8 cellular contexts compared by ENCODE assay signal in the genomic region with DNA sequence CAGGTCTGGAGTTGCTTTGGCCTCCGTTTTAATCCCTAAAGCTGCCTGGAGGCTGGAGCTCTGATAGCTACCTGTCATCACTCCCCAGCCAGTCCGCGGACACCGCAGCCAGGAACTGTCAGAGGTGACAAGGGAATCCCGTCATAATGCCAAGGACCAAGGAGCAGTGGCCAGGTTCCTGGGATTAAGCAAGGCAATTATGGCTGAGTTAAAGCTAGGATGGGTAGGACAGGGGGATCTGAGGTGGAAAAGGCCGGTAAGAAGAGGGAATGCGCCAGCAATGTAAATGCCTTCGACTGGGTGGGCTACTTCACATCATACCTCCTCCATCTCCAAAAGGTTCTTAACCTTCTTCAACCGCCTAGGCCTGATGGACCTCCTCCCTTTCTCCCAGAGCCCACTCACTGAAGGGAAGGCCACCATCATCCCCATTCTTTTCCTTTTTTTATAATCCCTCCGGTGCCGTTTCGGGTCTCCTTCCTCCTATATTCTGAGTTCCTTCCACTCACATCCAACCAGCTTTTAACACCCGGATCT. TPM values are rescaled to one million over a fixed set of nuclear protein-coding genes. Genes with fewer than 3 reads are reported as not detected.
DNase-seq lines count a peak whose midpoint lies in the region; ATAC-seq and TF ChIP-seq lines count a peak whose summit lies in the region.

No MANE protein-coding gene starts in this region.

- H3F3A ChIP-seq in SK-N-SH (replicated peaks; ENCODE audit: insufficient read depth) = peaks cover 21% of the 10 kb centered on the region

- peaks cover 45% of the 10 kb centered on the region for H3K4me1 Mint-ChIP-seq in dendritic cell treated with granulocyte-macrophage colony-stimulating factor and Interleukin-4, amounts not matched to agents 40 ng/mL and 50 ng/mL, for 4 days (ENCODE audit: low read depth)

- no peak for TF ChIP-seq CTCF in SK-N-SH (IDR thresholded peaks at IDR 0.05)

- intact Hi-C loops in dendritic cell treated with granulocyte-macrophage colony-stimulating factor and Interleukin-4, amounts not matched to agents 40 ng/mL and 50 ng/mL, for 4 days (cut with micrococcal nuclease) = loop anchor here (1.0 to 2.0 kb wide), 2 partner anchors 14 to 21 kb away; a partner anchor contains a TSS

- no peaks in the 10 kb centered on the region for H4K20me1 ChIP-seq in SK-N-SH (ENCODE audit: insufficient read depth)

- peak overlapping the region; percentile 92 for H3K4me2 ChIP-seq in SK-N-SH

- H3K4me1 ChIP-seq in SK-N-SH (ENCODE audit: control insufficient read depth in 1 of 2, insufficient read depth in 2 of 2, low read depth in 1 of 2, low read length in 1 of 2) (peaks cover 13 to 14% of the 10 kb centered on the region in 2 experiments; a peak in 3 of 4 replicates), SJCRH30 (peaks cover 5% of the 10 kb centered on the region; the same call in 1 of the 2 replicates)

- peak overlapping the region; percentile 92 for H3K4me3 Mint-ChIP-seq in dendritic cell treated with granulocyte-macrophage colony-stimulating factor and Interleukin-4, amounts not matched to agents 40 ng/mL and 50 ng/mL, for 4 days

- no peak for TF ChIP-seq EP300 in SK-N-SH (IDR thresholded peaks at IDR 0.05; ENCODE audit: borderline replicate concordance in 1 of 2, low read depth in 1 of 2, low read length in 1 of 2)

- H3K27me3 ChIP-seq in SK-N-SH (ENCODE audit: insufficient read depth) (no peaks in the 10 kb centered on the region), SJCRH30 (no peaks in the 10 kb centered on the region)

- POLR2A ChIA-PET in SK-N-SH (lab: Yijun Ruan, JAX) = interaction anchor here (1.0 to 1.2 kb wide), 3 partner anchors 10 to 21 kb away, joined by 3 to 4 read pairs (median 3); a partner anchor contains a TSS

- no peaks in the 10 kb centered on the region for H3K9me2 ChIP-seq in SK-N-SH

- H2AFZ ChIP-seq in SK-N-SH (ENCODE audit: low read depth) = peak overlapping the region; percentile 52; the same call in 1 of the 2 replicates

- TF ChIP-seq RAD21 in SK-N-SH (IDR thresholded peaks at IDR 0.05; ENCODE audit: low read length) = no peak

- H3K27ac ChIP-seq in SK-N-SH (ENCODE audit: low read depth in 2 of 2, low read length in 1 of 2) (peak overlapping the region; percentile 83 to 91), SJCRH30 (peak overlapping the region; percentile 79; the same call in 1 of the 2 replicates), temporal lobe (ENCODE audit: low read depth, low read length) (peak overlapping the region; percentile 98)

- CTCF ChIA-PET in SK-N-SH (lab: Yijun Ruan, JAX) = interaction anchor here (0.6 to 4.7 kb wide), 21 partner anchors 10 to 291 kb away, joined by 3 to 26 read pairs (median 6); a partner anchor contains a TSS

- peaks cover 9% of the 10 kb centered on the region for H3K79me2 ChIP-seq in SK-N-SH (ENCODE audit: insufficient read depth)

- H3K36me3 Mint-ChIP-seq in dendritic cell treated with granulocyte-macrophage colony-stimulating factor and Interleukin-4, amounts not matched to agents 40 ng/mL and 50 ng/mL, for 4 days (ENCODE audit: low read depth) = peaks cover 52% of the 10 kb centered on the region

- DNase-seq in SK-N-SH (no peak), SJCRH30 (no peak), lung microvascular endothelial cell (ENCODE audit: low read depth in 2 of 2) (peak; percentile 33 to 40), GM19240 (ENCODE audit: insufficient read length, low spot score) (no peak), AG08395 (ENCODE audit: low spot score) (no peak)

- H3K9me3 Mint-ChIP-seq in dendritic cell treated with granulocyte-macrophage colony-stimulating factor and Interleukin-4, amounts not matched to agents 40 ng/mL and 50 ng/mL, for 4 days = no peaks in the 10 kb centered on the region

- peaks cover 0 to 3% of the 10 kb centered on the region in 2 experiments for H3K36me3 ChIP-seq in SK-N-SH (replicated peaks in 1 of 2; ENCODE audit: control insufficient read depth in 1 of 2, insufficient read depth in 2 of 2, low read length in 1 of 2)
- H3K36me3 ChIP-seq in SJCRH30 = no peaks in the 10 kb centered on the region

- H3K27ac Mint-ChIP-seq in dendritic cell treated with granulocyte-macrophage colony-stimulating factor and Interleukin-4, amounts not matched to agents 40 ng/mL and 50 ng/mL, for 4 days = peak overlapping the region; percentile 98

- no peak for ATAC-seq in SK-N-SH treated with all-trans-retinoic acid at 6 μM for 48 hours

- H3K9ac ChIP-seq in SK-N-SH = peak overlapping the region; percentile 82

- H3K4me3 ChIP-seq in SK-N-SH (ENCODE audit: low read depth in 2 of 2, low read length in 1 of 2) (peak overlapping the region; percentile 69 to 82), SJCRH30 (peak overlapping the region; percentile 82)

- no peaks in the 10 kb centered on the region for H3K9me3 ChIP-seq in SK-N-SH
- H3K9me3 ChIP-seq in SJCRH30 (replicated peaks) = no peaks in the 10 kb centered on the region

- WGBS in SK-N-SH (ENCODE audit: low lambda C conversion rate) = 14% methylated on average over 13 of the region's 13 CpGs

- H3K27me3 Mint-ChIP-seq in dendritic cell treated with granulocyte-macrophage colony-stimulating factor and Interleukin-4, amounts not matched to agents 40 ng/mL and 50 ng/mL, for 4 days = no peaks in the 10 kb centered on the region

TF ChIP-seq in SK-N-SH, 30 proteins besides CTCF, POLR2A, EP300 and RAD21 (continues in another document):
- TF ChIP-seq JUND (IDR thresholded peaks at IDR 0.05) = no peak
- TF ChIP-seq TCF12 (IDR thresholded peaks at IDR 0.05) = no peak

TF ChIP-seq in SK-N-SH treated with all-trans-retinoic acid at 6 μM for 48 hours, 23 proteins besides CTCF, POLR2A, EP300 and RAD21 (continues in another document):
- TF ChIP-seq, protein P1, sequence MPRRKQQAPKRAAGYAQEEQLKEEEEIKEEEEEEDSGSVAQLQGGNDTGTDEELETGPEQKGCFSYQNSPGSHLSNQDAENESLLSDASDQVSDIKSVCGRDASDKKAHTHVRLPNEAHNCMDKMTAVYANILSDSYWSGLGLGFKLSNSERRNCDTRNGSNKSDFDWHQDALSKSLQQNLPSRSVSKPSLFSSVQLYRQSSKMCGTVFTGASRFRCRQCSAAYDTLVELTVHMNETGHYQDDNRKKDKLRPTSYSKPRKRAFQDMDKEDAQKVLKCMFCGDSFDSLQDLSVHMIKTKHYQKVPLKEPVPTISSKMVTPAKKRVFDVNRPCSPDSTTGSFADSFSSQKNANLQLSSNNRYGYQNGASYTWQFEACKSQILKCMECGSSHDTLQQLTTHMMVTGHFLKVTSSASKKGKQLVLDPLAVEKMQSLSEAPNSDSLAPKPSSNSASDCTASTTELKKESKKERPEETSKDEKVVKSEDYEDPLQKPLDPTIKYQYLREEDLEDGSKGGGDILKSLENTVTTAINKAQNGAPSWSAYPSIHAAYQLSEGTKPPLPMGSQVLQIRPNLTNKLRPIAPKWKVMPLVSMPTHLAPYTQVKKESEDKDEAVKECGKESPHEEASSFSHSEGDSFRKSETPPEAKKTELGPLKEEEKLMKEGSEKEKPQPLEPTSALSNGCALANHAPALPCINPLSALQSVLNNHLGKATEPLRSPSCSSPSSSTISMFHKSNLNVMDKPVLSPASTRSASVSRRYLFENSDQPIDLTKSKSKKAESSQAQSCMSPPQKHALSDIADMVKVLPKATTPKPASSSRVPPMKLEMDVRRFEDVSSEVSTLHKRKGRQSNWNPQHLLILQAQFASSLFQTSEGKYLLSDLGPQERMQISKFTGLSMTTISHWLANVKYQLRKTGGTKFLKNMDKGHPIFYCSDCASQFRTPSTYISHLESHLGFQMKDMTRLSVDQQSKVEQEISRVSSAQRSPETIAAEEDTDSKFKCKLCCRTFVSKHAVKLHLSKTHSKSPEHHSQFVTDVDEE (CRISPR knock-in tag; IDR thresholded peaks at IDR 0.05) = no peak
- TF ChIP-seq OSR1 (CRISPR knock-in tag; IDR thresholded peaks at IDR 0.05) = no peak
- TF ChIP-seq ZC3H10 (CRISPR knock-in tag; IDR thresholded peaks at IDR 0.05) = no peak
- TF ChIP-seq TOX (CRISPR knock-in tag; IDR thresholded peaks at IDR 0.05; ENCODE audit: borderline replicate concordance) = no peak

RNA-seq across cellular contexts. Expression of a gene that starts 1.9 kb away (rescaled TPM):
- 6.6 and 7.4 TPM in 2 replicates for polyA plus RNA-seq in SK-N-SH (2012; rRNA removed)
- polyA plus RNA-seq in SK-N-SH (2012; cell fraction: cytosol; rRNA removed) = 3.5 and 3.7 TPM in 2 replicates
- polyA plus RNA-seq in SK-N-SH (2012; cell fraction: nucleus; rRNA removed) = 42.7 and 51.8 TPM in 2 replicates
- 6.6 and 9.7 TPM in 2 replicates for total RNA-seq in SJCRH30 (2014; rRNA removed; shearing (Covaris generic))
- total RNA-seq in lung microvascular endothelial cell (1.5 and 3.6 TPM in 2 replicates), temporal lobe (3.0 TPM)

RNA-seq across cellular contexts. Expression of a gene that starts 5.9 kb away (rescaled TPM):
- polyA plus RNA-seq in SK-N-SH (2012; rRNA removed) = 30.6 and 49.4 TPM in 2 replicates
- 27.9 and 35.0 TPM in 2 replicates for polyA plus RNA-seq in SK-N-SH (2012; cell fraction: cytosol; rRNA removed)
- 84.6 and 96.8 TPM in 2 replicates for polyA plus RNA-seq in SK-N-SH (2012; cell fraction: nucleus; rRNA removed)
- 19.0 and 22.3 TPM in 2 replicates for total RNA-seq in SJCRH30 (2014; rRNA removed; shearing (Covaris generic))
- total RNA-seq in lung microvascular endothelial cell (9.4 and 14.9 TPM in 2 replicates), temporal lobe (11.1 TPM)

RNA-seq across cellular contexts. Expression of a gene that starts 14.8 kb away (rescaled TPM):
- polyA plus RNA-seq in SK-N-SH (2012; rRNA removed) = 7.7 and 8.7 TPM in 2 replicates
- polyA plus RNA-seq in SK-N-SH (2012; cell fraction: cytosol; rRNA removed) = 6.8 and 7.8 TPM in 2 replicates
- polyA plus RNA-seq in SK-N-SH (2012; cell fraction: nucleus; rRNA removed) = 8.6 and 11.1 TPM in 2 replicates
- 10.4 and 11.2 TPM in 2 replicates for total RNA-seq in SJCRH30 (2014; rRNA removed; shearing (Covaris generic))
- total RNA-seq in lung microvascular endothelial cell (3.1 and 3.4 TPM in 2 replicates), temporal lobe (1.7 TPM)

RNA-seq across cellular contexts. Expression of a gene that starts 20.5 kb away (rescaled TPM):
- polyA plus RNA-seq in SK-N-SH (2012; rRNA removed) = 266 and 444 TPM in 2 replicates
- 167 and 172 TPM in 2 replicates for polyA plus RNA-seq in SK-N-SH (2012; cell fraction: cytosol; rRNA removed)
- 987 and 2,028 TPM in 2 replicates for polyA plus RNA-seq in SK-N-SH (2012; cell fraction: nucleus; rRNA removed)
- total RNA-seq in SJCRH30 (2014; rRNA removed; shearing (Covaris generic)) = 129 and 141 TPM in 2 replicates
- total RNA-seq in lung microvascular endothelial cell (46.2 and 52.8 TPM in 2 replicates), temporal lobe (38.6 TPM)

RNA-seq across cellular contexts. Expression of a gene that starts 51.9 kb away (rescaled TPM):
- polyA plus RNA-seq in SK-N-SH (2012; rRNA removed) = 20.6 and 27.2 TPM in 2 replicates
- polyA plus RNA-seq in SK-N-SH (2012; cell fraction: cytosol; rRNA removed) = 6.7 and 12.0 TPM in 2 replicates
- polyA plus RNA-seq in SK-N-SH (2012; cell fraction: nucleus; rRNA removed) = 94.2 and 116 TPM in 2 replicates
- total RNA-seq in SJCRH30 (2014; rRNA removed; shearing (Covaris generic)) = 2.7 and 2.8 TPM in 2 replicates
- total RNA-seq in lung microvascular endothelial cell (0.22 and 0.60 TPM in 2 replicates), temporal lobe (155 TPM)

Comparison
In these comparisons a context has a peak if more than half of its experiments do, and no peak if none do; other contexts are left out.
1. DNase-seq: peak in lung microvascular endothelial cell (2 of 2); none in SK-N-SH (single experiment), SJCRH30 (0 of 2), GM19240 (single experiment) and AG08395 (single experiment).
2. Peak in every context shown above with its lines, with median percentiles within 50 percentile points of each other: H3K27ac ChIP-seq.